Comparison of ENCODE assay signal across 8 cellular contexts in genomic region chrX:98231003-98231402, GRCh38.
"Had no signal": no experiment of that assay in that cellular context is flagged by ENCODE, and none has a peak within 500 bp of the region (broad histone marks: within the 10 kb centered on the region; RNA-seq: fewer than 3 reads in every experiment).

No MANE protein-coding gene starts in this region.

- ATAC-seq: GM23338, K562 had no signal

- H2AFZ ChIP-seq: GM23338 had no signal

- H3K4me3 ChIP-seq: GM23338, K562 had no signal

- FAIRE-seq: H1, H54, HTR-8/SVneo, K562 had no signal

- H3K27ac Mint-ChIP-seq: GM23338 had no signal

- H3K4me2 ChIP-seq: GM23338 had no signal

- DNase-seq: H9, HCEC 1CT, IMR-90 had no signal

- H3K4me3 Mint-ChIP-seq: GM23338, H9 had no signal
